1 cellular context compared by ENCODE assay signal in the genomic region with DNA sequence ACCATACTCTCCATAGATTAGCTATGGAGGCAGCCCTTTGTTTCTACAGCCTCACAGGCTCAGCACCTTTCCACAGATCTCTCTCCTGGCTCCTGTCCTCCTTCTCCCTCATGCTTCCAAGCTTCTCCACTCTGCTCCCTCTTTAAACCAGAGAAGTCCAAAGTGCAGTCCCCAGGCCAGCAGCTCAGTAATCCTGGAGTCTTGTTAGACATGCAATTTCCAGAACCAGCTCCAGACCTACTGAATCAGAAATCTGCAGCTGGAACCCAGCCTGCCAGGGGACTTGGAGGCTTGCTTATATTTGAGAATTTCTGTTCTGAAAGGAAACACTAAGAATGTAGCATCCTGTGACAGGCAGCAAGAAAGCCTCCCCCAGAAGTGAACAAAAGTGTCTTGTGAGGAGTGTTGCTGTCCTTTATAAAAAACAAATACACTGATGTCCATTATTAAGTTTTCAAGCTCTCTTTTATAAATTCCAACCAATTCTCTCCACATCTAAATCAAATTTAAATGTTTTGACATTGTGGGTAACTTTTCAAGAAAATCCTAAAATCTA.
TF ChIP-seq lines count a peak whose summit lies in the region.

No MANE protein-coding gene starts in this region.

TF ChIP-seq in HepG2, 621 proteins besides CTCF, POLR2A, EP300 and RAD21 (continued from another document):
- TF ChIP-seq, protein P1, sequence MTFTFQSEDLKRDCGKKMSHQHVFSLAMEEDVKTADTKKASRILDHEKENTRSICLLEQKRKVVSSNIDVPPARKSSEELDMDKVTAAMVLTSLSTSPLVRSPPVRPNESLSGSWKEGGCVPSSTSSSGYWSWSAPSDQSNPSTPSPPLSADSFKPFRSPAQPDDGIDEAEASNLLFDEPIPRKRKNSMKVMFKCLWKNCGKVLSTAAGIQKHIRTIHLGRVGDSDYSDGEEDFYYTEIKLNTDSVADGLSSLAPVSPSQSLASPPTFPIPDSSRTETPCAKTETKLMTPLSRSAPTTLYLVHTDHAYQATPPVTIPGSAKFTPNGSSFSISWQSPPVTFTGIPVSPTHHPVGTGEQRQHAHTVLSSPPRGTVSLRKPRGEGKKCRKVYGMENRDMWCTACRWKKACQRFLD (CRISPR knock-in tag; IDR thresholded peaks at IDR 0.05; ENCODE audit: borderline replicate concordance): no peak
- TF ChIP-seq CEBPB (IDR thresholded peaks at IDR 0.05; ENCODE audit: borderline replicate concordance, low read depth, low read length): no peak
- TF ChIP-seq, protein P2, sequence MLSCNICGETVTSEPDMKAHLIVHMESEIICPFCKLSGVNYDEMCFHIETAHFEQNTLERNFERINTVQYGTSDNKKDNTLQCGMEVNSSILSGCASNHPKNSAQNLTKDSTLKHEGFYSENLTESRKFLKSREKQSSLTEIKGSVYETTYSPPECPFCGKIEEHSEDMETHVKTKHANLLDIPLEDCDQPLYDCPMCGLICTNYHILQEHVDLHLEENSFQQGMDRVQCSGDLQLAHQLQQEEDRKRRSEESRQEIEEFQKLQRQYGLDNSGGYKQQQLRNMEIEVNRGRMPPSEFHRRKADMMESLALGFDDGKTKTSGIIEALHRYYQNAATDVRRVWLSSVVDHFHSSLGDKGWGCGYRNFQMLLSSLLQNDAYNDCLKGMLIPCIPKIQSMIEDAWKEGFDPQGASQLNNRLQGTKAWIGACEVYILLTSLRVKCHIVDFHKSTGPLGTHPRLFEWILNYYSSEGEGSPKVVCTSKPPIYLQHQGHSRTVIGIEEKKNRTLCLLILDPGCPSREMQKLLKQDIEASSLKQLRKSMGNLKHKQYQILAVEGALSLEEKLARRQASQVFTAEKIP (CRISPR knock-in tag; IDR thresholded peaks at IDR 0.05; ENCODE audit: borderline replicate concordance): no peak
- TF ChIP-seq ZMYM4 (CRISPR knock-in tag; IDR thresholded peaks at IDR 0.05): no peak
- no peak for TF ChIP-seq NCOR1 (IDR thresholded peaks at IDR 0.05; ENCODE audit: borderline replicate concordance, low read length)
- TF ChIP-seq CHD4 (IDR thresholded peaks at IDR 0.05; ENCODE audit: borderline replicate concordance, low read length): no peak
- no peak for TF ChIP-seq ZNF737 (CRISPR knock-in tag; IDR thresholded peaks at IDR 0.05; ENCODE audit: borderline replicate concordance)
- TF ChIP-seq ZIK1 (CRISPR knock-in tag; IDR thresholded peaks at IDR 0.05; ENCODE audit: borderline replicate concordance, low read depth): no peak
- TF ChIP-seq, protein P3, sequence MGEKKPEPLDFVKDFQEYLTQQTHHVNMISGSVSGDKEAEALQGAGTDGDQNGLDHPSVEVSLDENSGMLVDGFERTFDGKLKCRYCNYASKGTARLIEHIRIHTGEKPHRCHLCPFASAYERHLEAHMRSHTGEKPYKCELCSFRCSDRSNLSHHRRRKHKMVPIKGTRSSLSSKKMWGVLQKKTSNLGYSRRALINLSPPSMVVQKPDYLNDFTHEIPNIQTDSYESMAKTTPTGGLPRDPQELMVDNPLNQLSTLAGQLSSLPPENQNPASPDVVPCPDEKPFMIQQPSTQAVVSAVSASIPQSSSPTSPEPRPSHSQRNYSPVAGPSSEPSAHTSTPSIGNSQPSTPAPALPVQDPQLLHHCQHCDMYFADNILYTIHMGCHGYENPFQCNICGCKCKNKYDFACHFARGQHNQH (CRISPR knock-in tag; IDR thresholded peaks at IDR 0.05): no peak
- TF ChIP-seq SRSF1 (optimal IDR thresholded peaks at IDR 0.05; ENCODE audit: low read depth, low read length): no peak
